20 cellular contexts compared by ENCODE assay signal in genomic region chr15:97012986-97013385, GRCh38.
DNase-seq lines count a peak whose midpoint lies in the region; ATAC-seq and TF ChIP-seq lines count a peak whose summit lies in the region.
"Had no signal": no experiment of that assay in that cellular context is flagged by ENCODE, and none has a peak within 500 bp of the region (broad histone marks: within the 10 kb centered on the region; RNA-seq: fewer than 3 reads in every experiment).

No MANE protein-coding gene starts in this region.

- H4K5ac ChIP-seq in mesendoderm (ENCODE audit: low read length) = no peak overlapping the region

- H3K4me2 ChIP-seq in mesendoderm (ENCODE audit: low read length) (no peak overlapping the region), trophoblast cell (ENCODE audit: low read length) (no peak overlapping the region), GM23248 (ENCODE audit: unreplicated experiment) (no peak overlapping the region)
- H3K4me2 ChIP-seq: A549 had no signal

- H2BK120ac ChIP-seq in mesendoderm (ENCODE audit: low read depth, low read length) (no peak overlapping the region), trophoblast cell (ENCODE audit: insufficient read depth, low read length, poor library complexity) (no peak overlapping the region)

- H3K9me2 ChIP-seq in GM23248 (ENCODE audit: insufficient read depth) = no peaks in the 10 kb centered on the region

- H3K79me2 ChIP-seq in mesendoderm (ENCODE audit: control insufficient read depth, insufficient read depth, low read length) = no peaks in the 10 kb centered on the region
- H3K79me2 ChIP-seq in trophoblast cell (ENCODE audit: control insufficient read depth, insufficient read depth, low read length, poor library complexity) = no peaks in the 10 kb centered on the region
- no peaks in the 10 kb centered on the region for H3K79me2 ChIP-seq in GM23248 (ENCODE audit: insufficient read depth)

- 0 out of 2 replicates have a peak, but pooled peaks have one; percentile 22 for ATAC-seq in WTC11
- no peak for ATAC-seq in GM18868 (IDR thresholded peaks at IDR 0.05; ENCODE audit: unreplicated experiment)
- ATAC-seq in sciatic nerve = no peak
- ATAC-seq: A549 had no signal

- intact Hi-C loops in sciatic nerve (cut with DNase I) = no loop called here

- H3K36me3 Mint-ChIP-seq in WTC11 = 0 out of 2 replicates have a peak, but pooled peaks cover 3% of the 10 kb centered on the region
- H3K36me3 Mint-ChIP-seq: CD4-positive, alpha-beta memory T cell had no signal

- H2AFZ ChIP-seq in trophoblast cell (ENCODE audit: insufficient read depth, low read length, poor library complexity) = no peak overlapping the region
- no peak overlapping the region for H2AFZ ChIP-seq in GM23248

- no peak overlapping the region for H4K12ac ChIP-seq in trophoblast cell (ENCODE audit: low read depth, low read length)

- in situ Hi-C loops in GM23248 (cut with MboI) = no loop called here

- no peaks in the 10 kb centered on the region for H3K36me3 ChIP-seq in mesendoderm (ENCODE audit: control insufficient read depth, insufficient read depth, low read length)
- no peaks in the 10 kb centered on the region for H3K36me3 ChIP-seq in trophoblast cell (ENCODE audit: control insufficient read depth in 1 of 2, insufficient read depth in 2 of 2, low read length in 2 of 2)
- H3K36me3 ChIP-seq in GM23248 (ENCODE audit: low read depth) = no peaks in the 10 kb centered on the region
- H3K36me3 ChIP-seq: HAP-1 had no signal

- H3K4ac ChIP-seq in mesendoderm (ENCODE audit: low read depth, low read length) = no peak overlapping the region
- H3K4ac ChIP-seq in trophoblast cell (ENCODE audit: low read depth, low read length) = no peak overlapping the region

- peaks cover 16% of the 10 kb centered on the region for H3K9me3 Mint-ChIP-seq in WTC11

- H3K27me3 Mint-ChIP-seq in WTC11 (ENCODE audit: low read depth) = peaks cover 38% of the 10 kb centered on the region
- H3K27me3 Mint-ChIP-seq: CD4-positive, alpha-beta memory T cell had no signal

- H3K14ac ChIP-seq in trophoblast cell (ENCODE audit: low read length) = no peak overlapping the region

- no peak for TF ChIP-seq CTCF in WTC11 (IDR thresholded peaks at IDR 0.05)

- no peak overlapping the region for H3K27ac ChIP-seq in mesendoderm (ENCODE audit: low read depth, low read length)
- no peak overlapping the region for H3K27ac ChIP-seq in trophoblast cell (ENCODE audit: low read depth, low read length)
- H3K27ac ChIP-seq in GM23248 = no peak overlapping the region
- H3K27ac ChIP-seq: A549 had no signal

- no CpG with 5 or more reads among the region's 6 CpGs for WGBS in mesendoderm (ENCODE audit: extremely low coverage, insufficient coverage, low lambda C conversion rate)
- WGBS in trophoblast cell (ENCODE audit: extremely low coverage, insufficient coverage, insufficient read length) = no CpG with 5 or more reads among the region's 6 CpGs
- 34 to 42% methylated on average over 6 of the region's 6 CpGs for WGBS in GM23248 (ENCODE audit: low coverage in 1 of 2, low lambda C conversion rate in 2 of 2, missing lambda C conversion rate in 2 of 2), 2 experiments

- H3K9ac ChIP-seq in mesendoderm (ENCODE audit: low read length) (no peak overlapping the region), trophoblast cell (ENCODE audit: low read length) (no peak overlapping the region), GM23248 (no peak overlapping the region)

- H3K27ac Mint-ChIP-seq in WTC11 = no peak overlapping the region
- H3K27ac Mint-ChIP-seq: CD4-positive, alpha-beta memory T cell; HFFc6 had no signal

- H3K18ac ChIP-seq in mesendoderm (ENCODE audit: low read length) (no peak overlapping the region), trophoblast cell (ENCODE audit: low read length) (no peak overlapping the region)

- no peak overlapping the region for H3K4me3 Mint-ChIP-seq in WTC11
- H3K4me3 Mint-ChIP-seq: CD4-positive, alpha-beta memory T cell; HFFc6 had no signal

- H4K8ac ChIP-seq in mesendoderm (ENCODE audit: low read depth, low read length) (no peak overlapping the region), trophoblast cell (ENCODE audit: low read depth, low read length) (no peak overlapping the region)

- no peak overlapping the region for H3K56ac ChIP-seq in mesendoderm (ENCODE audit: low read length)

- DNase-seq in DMS114 treated with DMSO at 0.1 percent for 48 hours (lab: John Stamatoyannopoulos, UW; ENCODE audit: unreplicated experiment) (peak; percentile 66), WTC11 (ENCODE audit: low spot score) (no peak), mesendoderm (peak; percentile 28), trophoblast cell (peak; percentile 95 to 99), GM23248 (no peak), sciatic nerve (ENCODE audit: low spot score) (no peak)
- DNase-seq: 8988T; ACHN; AML-193; C1 segment of cervical spinal cord; CD4-positive, alpha-beta memory T cell; COR-L47; DMS79; EL; GF-D8; GOT3; HFFc6 had no signal

- no peaks in the 10 kb centered on the region for H3K4me1 ChIP-seq in mesendoderm (ENCODE audit: control insufficient read depth, low read depth, low read length)
- H3K4me1 ChIP-seq in trophoblast cell (ENCODE audit: control insufficient read depth in 1 of 2, insufficient read depth in 2 of 2, low read length in 2 of 2) = peaks cover 0 to 4% of the 10 kb centered on the region in 2 experiments
- H3K4me1 ChIP-seq in GM23248 (ENCODE audit: insufficient read depth) = no peaks in the 10 kb centered on the region
- H3K4me1 ChIP-seq: A549, HAP-1 had no signal

- H2BK12ac ChIP-seq in trophoblast cell (ENCODE audit: low read length) = no peak overlapping the region

- peaks cover 20% of the 10 kb centered on the region for H3K4me1 Mint-ChIP-seq in WTC11
- H3K4me1 Mint-ChIP-seq: CD4-positive, alpha-beta memory T cell had no signal

- H3K9me3 ChIP-seq in trophoblast cell (ENCODE audit: insufficient read depth, low read depth, low read length) (no peaks in the 10 kb centered on the region), GM23248 (ENCODE audit: low read depth) (no peaks in the 10 kb centered on the region)
- H3K9me3 ChIP-seq: A549, HAP-1 had no signal

- CTCF ChIA-PET in WTC11 (lab: Charles Lee) = no interaction called here

- H2BK5ac ChIP-seq in mesendoderm (ENCODE audit: low read length) (no peak overlapping the region), trophoblast cell (ENCODE audit: low read depth, low read length, poor library complexity) (no peak overlapping the region)

- H2AK5ac ChIP-seq in mesendoderm (ENCODE audit: low read length) (no peak overlapping the region), trophoblast cell (ENCODE audit: low read length) (no peak overlapping the region)

- H3K23ac ChIP-seq in mesendoderm (ENCODE audit: low read length) (no peak overlapping the region), trophoblast cell (ENCODE audit: low read length) (no peak overlapping the region)

- no peak overlapping the region for H4K91ac ChIP-seq in trophoblast cell (ENCODE audit: low read depth, low read length)

- no peak overlapping the region for H2BK15ac ChIP-seq in mesendoderm (replicated peaks; ENCODE audit: low read depth)

- H3K27me3 ChIP-seq in mesendoderm (ENCODE audit: insufficient read depth, low read length, poor library complexity) (no peaks in the 10 kb centered on the region), trophoblast cell (ENCODE audit: insufficient read depth, low read length) (no peaks in the 10 kb centered on the region), GM23248 (replicated peaks; ENCODE audit: insufficient read depth) (no peaks in the 10 kb centered on the region)

- no peaks in the 10 kb centered on the region for H4K20me1 ChIP-seq in GM23248 (ENCODE audit: insufficient read depth)

- H3K4me3 ChIP-seq in mesendoderm (ENCODE audit: low read length) = no peak overlapping the region
- no peak overlapping the region for H3K4me3 ChIP-seq in trophoblast cell (ENCODE audit: low read depth, low read length)
- no peak overlapping the region for H3K4me3 ChIP-seq in GM23248
- H3K4me3 ChIP-seq: A549, HAP-1 had no signal

- no peaks in the 10 kb centered on the region for H3K79me1 ChIP-seq in mesendoderm (ENCODE audit: low read length)
- peaks cover 2% of the 10 kb centered on the region for H3K79me1 ChIP-seq in trophoblast cell (ENCODE audit: low read length)

- no peaks in the 10 kb centered on the region for H3F3A ChIP-seq in GM23248 (ENCODE audit: insufficient read depth)

- POLR2A ChIA-PET in WTC11 (lab: Charles Lee) = no interaction called here

TF ChIP-seq in WTC11, 78 proteins besides CTCF, POLR2A, EP300 and RAD21 (continues in another document):
- TF ChIP-seq, protein P1, sequence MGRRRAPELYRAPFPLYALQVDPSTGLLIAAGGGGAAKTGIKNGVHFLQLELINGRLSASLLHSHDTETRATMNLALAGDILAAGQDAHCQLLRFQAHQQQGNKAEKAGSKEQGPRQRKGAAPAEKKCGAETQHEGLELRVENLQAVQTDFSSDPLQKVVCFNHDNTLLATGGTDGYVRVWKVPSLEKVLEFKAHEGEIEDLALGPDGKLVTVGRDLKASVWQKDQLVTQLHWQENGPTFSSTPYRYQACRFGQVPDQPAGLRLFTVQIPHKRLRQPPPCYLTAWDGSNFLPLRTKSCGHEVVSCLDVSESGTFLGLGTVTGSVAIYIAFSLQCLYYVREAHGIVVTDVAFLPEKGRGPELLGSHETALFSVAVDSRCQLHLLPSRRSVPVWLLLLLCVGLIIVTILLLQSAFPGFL (CRISPR knock-in tag; IDR thresholded peaks at IDR 0.05; ENCODE audit: borderline replicate concordance) = no peak
- no peak for TF ChIP-seq E2F4 (CRISPR knock-in tag; IDR thresholded peaks at IDR 0.05; ENCODE audit: borderline replicate concordance, low read depth)
- no peak for TF ChIP-seq NFATC4 (CRISPR knock-in tag; IDR thresholded peaks at IDR 0.05)
- TF ChIP-seq, protein P2, sequence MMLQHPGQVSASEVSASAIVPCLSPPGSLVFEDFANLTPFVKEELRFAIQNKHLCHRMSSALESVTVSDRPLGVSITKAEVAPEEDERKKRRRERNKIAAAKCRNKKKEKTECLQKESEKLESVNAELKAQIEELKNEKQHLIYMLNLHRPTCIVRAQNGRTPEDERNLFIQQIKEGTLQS (CRISPR knock-in tag; conservative IDR thresholded peaks at IDR 0.05) = no peak
- no peak for TF ChIP-seq ZNF138 (CRISPR knock-in tag; conservative IDR thresholded peaks at IDR 0.05)

Comparison
In these comparisons a context has a peak if more than half of its experiments do, and no peak if none do; other contexts are left out.
1. DNase-seq: peak in DMS114 treated with DMSO at 0.1 percent for 48 hours (single experiment), mesendoderm (single experiment) and trophoblast cell (2 of 2); none in WTC11 (single experiment), GM23248 (single experiment) and sciatic nerve (single experiment).